19 cellular contexts compared by ENCODE assay signal in genomic region chr17:34988644-34989043, GRCh38.
"Had no signal": no experiment of that assay in that cellular context is flagged by ENCODE, and none has a peak within 500 bp of the region (broad histone marks: within the 10 kb centered on the region; RNA-seq: fewer than 3 reads in every experiment).

No MANE protein-coding gene starts in this region.

- ATAC-seq: activated T-cell treated with anti-CD3 and anti-CD28 coated beads, Interleukin-2, amount 50 U/mL, for 4 hours; left lobe of liver; mucosa of descending colon; natural killer cell; upper lobe of right lung; WTC11 had no signal

- H3K27me3 ChIP-seq: dorsolateral prefrontal cortex, esophagus squamous epithelium, sigmoid colon, upper lobe of right lung had no signal

- DNase-seq: activated CD4-positive, alpha-beta T cell treated with anti-CD3 and anti-CD28 coated beads, Interleukin-2, amount 10 ng/mL, durations not matched to agents 24 days and 14 days; activated gamma-delta T cell; activated naive CD8-positive, alpha-beta T cell treated with anti-CD3 and anti-CD28 coated beads for 36 hours; activated T-cell treated with anti-CD3 and anti-CD28 coated beads, Interleukin-2, amount 50 U/mL, for 4 hours; anterior cingulate cortex; dorsolateral prefrontal cortex; esophagus squamous epithelium; foreskin fibroblast; mucosa of descending colon; natural killer cell; sigmoid colon; stimulated activated CD4-positive, alpha-beta T cell treated with anti-CD3 and anti-CD28 coated beads, Interleukin-4, amount 100 ng/mL, for 1 hour; stimulated activated CD8-positive, alpha-beta memory T cell treated with anti-CD3 and anti-CD28 coated beads, Interleukin-4, amount 100 ng/mL, for 48 hours; upper lobe of right lung had no signal

- H3K4me1 ChIP-seq: upper lobe of right lung had no signal

- H3K4me3 ChIP-seq: dorsolateral prefrontal cortex, esophagus squamous epithelium, mucosa of descending colon, sigmoid colon, upper lobe of right lung had no signal

- FAIRE-seq: bronchial epithelial cell, endometrium, islet of Langerhans had no signal

- H3K9me3 ChIP-seq: esophagus squamous epithelium, mucosa of descending colon, sigmoid colon, upper lobe of right lung had no signal

- H3K27ac ChIP-seq: dorsolateral prefrontal cortex, esophagus squamous epithelium, sigmoid colon, upper lobe of right lung had no signal
